Comparison of ENCODE assay signal across 11 cellular contexts in the genomic region with DNA sequence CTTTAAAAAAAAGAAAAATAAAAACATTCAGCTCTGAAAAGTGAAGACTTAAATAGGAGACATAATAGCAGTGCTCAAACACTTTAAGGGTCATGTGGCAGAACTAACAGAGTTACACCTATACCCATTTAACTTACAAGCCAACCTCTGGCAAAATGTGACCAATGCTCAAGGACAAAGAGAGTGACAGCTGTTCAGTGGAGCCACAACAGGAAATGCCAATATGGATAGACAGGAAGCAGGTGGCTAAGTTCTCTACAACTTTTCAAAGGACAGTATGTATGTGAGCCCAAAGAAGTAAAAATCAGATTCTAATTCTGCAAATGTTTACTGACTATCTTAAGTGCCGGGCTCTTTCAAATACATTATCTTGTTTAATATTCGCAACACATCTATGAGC. TPM values are rescaled to one million over a fixed set of nuclear protein-coding genes. Genes with fewer than 3 reads are reported as not detected.
A peak's percentile ranks its signal among the peaks of the same experiment; 100 is the strongest.
DNase-seq lines count a peak whose midpoint lies in the region; ATAC-seq and TF ChIP-seq lines count a peak whose summit lies in the region.
"Had no signal": no experiment of that assay in that cellular context is flagged by ENCODE, and none has a peak within 500 bp of the region (broad histone marks: within the 10 kb centered on the region; RNA-seq: fewer than 3 reads in every experiment).

No MANE protein-coding gene starts in this region.

- peaks cover 39% of the 10 kb centered on the region for H3K4me1 ChIP-seq in upper lobe of right lung

- no peaks in the 10 kb centered on the region for H3K36me3 ChIP-seq in upper lobe of right lung

- H3K4me3 Mint-ChIP-seq in activated naive CD8-positive, alpha-beta T cell: no peak overlapping the region
- H3K4me3 Mint-ChIP-seq in activated naive CD8-positive, alpha-beta T cell treated with anti-CD3 and anti-CD28 coated beads for 36 hours: no peak overlapping the region
- peak overlapping the region; percentile 97 for H3K4me3 Mint-ChIP-seq in endothelial cell (ENCODE audit: unreplicated experiment)
- H3K4me3 Mint-ChIP-seq: CD8-positive, alpha-beta T cell had no signal

- no peaks in the 10 kb centered on the region for H3K27me3 ChIP-seq in upper lobe of right lung

- no peaks in the 10 kb centered on the region for H3K9me3 ChIP-seq in upper lobe of right lung

- peak overlapping the region; percentile 5 for H3K27ac Mint-ChIP-seq in activated naive CD8-positive, alpha-beta T cell
- H3K27ac Mint-ChIP-seq in activated naive CD8-positive, alpha-beta T cell treated with anti-CD3 and anti-CD28 coated beads for 36 hours: no peak overlapping the region
- peak overlapping the region; percentile 99 for H3K27ac Mint-ChIP-seq in endothelial cell (ENCODE audit: unreplicated experiment)
- H3K27ac Mint-ChIP-seq: CD8-positive, alpha-beta T cell had no signal

- TF ChIP-seq CTCF in endothelial cell (IDR thresholded peaks at IDR 0.05; ENCODE audit: unreplicated experiment) (no peak), upper lobe of right lung (IDR thresholded peaks at IDR 0.05) (no peak)

- ATAC-seq in upper lobe of right lung: no peak
- ATAC-seq: CD8-positive, alpha-beta T cell had no signal

- no peak overlapping the region for H3K4me3 ChIP-seq in upper lobe of right lung

- intact Hi-C loops in upper lobe of right lung (cut with DNase I): no loop called here

- no peaks in the 10 kb centered on the region for H3K27me3 Mint-ChIP-seq in activated naive CD8-positive, alpha-beta T cell
- no peaks in the 10 kb centered on the region for H3K27me3 Mint-ChIP-seq in activated naive CD8-positive, alpha-beta T cell treated with anti-CD3 and anti-CD28 coated beads for 36 hours
- H3K27me3 Mint-ChIP-seq in endothelial cell (ENCODE audit: unreplicated experiment): peaks cover 2% of the 10 kb centered on the region

- peaks cover 49% of the 10 kb centered on the region for H3K4me1 Mint-ChIP-seq in activated naive CD8-positive, alpha-beta T cell (ENCODE audit: low read depth)
- peaks cover 43% of the 10 kb centered on the region for H3K4me1 Mint-ChIP-seq in activated naive CD8-positive, alpha-beta T cell treated with anti-CD3 and anti-CD28 coated beads for 36 hours
- H3K4me1 Mint-ChIP-seq in endothelial cell (ENCODE audit: unreplicated experiment): peaks cover 49% of the 10 kb centered on the region

- no peak for DNase-seq in activated naive CD8-positive, alpha-beta T cell treated with anti-CD3 and anti-CD28 coated beads for 36 hours
- DNase-seq in NCI-H82 treated with DMSO at 0.1 percent for 48 hours (lab: John Stamatoyannopoulos, UW; ENCODE audit: unreplicated experiment): peak; percentile 10
- DNase-seq in endothelial cell (ENCODE audit: low spot score): peak; percentile 12
- DNase-seq in upper lobe of right lung: no peak
- DNase-seq in midbrain (lab: John Stamatoyannopoulos, UW): no peak
- no peak for DNase-seq in NCI-H1436 (lab: John Stamatoyannopoulos, UW)
- no peak for DNase-seq in stimulated activated CD4-positive, alpha-beta T cell treated with anti-CD3 and anti-CD28 coated beads, Interleukin-12 subunit alpha, Interleukin-12 subunit beta, amount 100 ng/mL, for 4 hours
- DNase-seq: amniotic stem cell; CD8-positive, alpha-beta T cell; hypothalamus had no signal

- no peaks in the 10 kb centered on the region for H3K9me3 Mint-ChIP-seq in activated naive CD8-positive, alpha-beta T cell (ENCODE audit: low read depth)
- H3K9me3 Mint-ChIP-seq in activated naive CD8-positive, alpha-beta T cell treated with anti-CD3 and anti-CD28 coated beads for 36 hours: no peaks in the 10 kb centered on the region
- no peaks in the 10 kb centered on the region for H3K9me3 Mint-ChIP-seq in endothelial cell (ENCODE audit: unreplicated experiment)
- H3K9me3 Mint-ChIP-seq: CD8-positive, alpha-beta T cell had no signal

- peak overlapping the region; percentile 25 for H3K27ac ChIP-seq in upper lobe of right lung

- H3K36me3 Mint-ChIP-seq in activated naive CD8-positive, alpha-beta T cell: peaks cover 3% of the 10 kb centered on the region
- H3K36me3 Mint-ChIP-seq in activated naive CD8-positive, alpha-beta T cell treated with anti-CD3 and anti-CD28 coated beads for 36 hours: peaks cover 13% of the 10 kb centered on the region
- peaks cover 12% of the 10 kb centered on the region for H3K36me3 Mint-ChIP-seq in endothelial cell (ENCODE audit: low read depth, unreplicated experiment)

RNA-seq across cellular contexts. Expression of gene TMCC1, which starts 3.4 kb away (rescaled TPM):
- total RNA-seq in activated naive CD8-positive, alpha-beta T cell treated with anti-CD3 and anti-CD28 coated beads for 36 hours: 10 to 100 TPM; 15.2 TPM
- total RNA-seq in endothelial cell (ENCODE audit: unreplicated experiment) (50.9 TPM), upper lobe of right lung (42.3 TPM)

Comparison
In these comparisons a context has a peak if more than half of its experiments do, and no peak if none do; other contexts are left out.
1. DNase-seq: peak in NCI-H82 treated with DMSO at 0.1 percent for 48 hours (single experiment) and endothelial cell (single experiment); none in activated naive CD8-positive, alpha-beta T cell treated with anti-CD3 and anti-CD28 coated beads for 36 hours (single experiment), upper lobe of right lung (single experiment), midbrain (single experiment), NCI-H1436 (single experiment) and stimulated activated CD4-positive, alpha-beta T cell treated with anti-CD3 and anti-CD28 coated beads, Interleukin-12 subunit alpha, Interleukin-12 subunit beta, amount 100 ng/mL, for 4 hours (single experiment).